In the genomic region with DNA sequence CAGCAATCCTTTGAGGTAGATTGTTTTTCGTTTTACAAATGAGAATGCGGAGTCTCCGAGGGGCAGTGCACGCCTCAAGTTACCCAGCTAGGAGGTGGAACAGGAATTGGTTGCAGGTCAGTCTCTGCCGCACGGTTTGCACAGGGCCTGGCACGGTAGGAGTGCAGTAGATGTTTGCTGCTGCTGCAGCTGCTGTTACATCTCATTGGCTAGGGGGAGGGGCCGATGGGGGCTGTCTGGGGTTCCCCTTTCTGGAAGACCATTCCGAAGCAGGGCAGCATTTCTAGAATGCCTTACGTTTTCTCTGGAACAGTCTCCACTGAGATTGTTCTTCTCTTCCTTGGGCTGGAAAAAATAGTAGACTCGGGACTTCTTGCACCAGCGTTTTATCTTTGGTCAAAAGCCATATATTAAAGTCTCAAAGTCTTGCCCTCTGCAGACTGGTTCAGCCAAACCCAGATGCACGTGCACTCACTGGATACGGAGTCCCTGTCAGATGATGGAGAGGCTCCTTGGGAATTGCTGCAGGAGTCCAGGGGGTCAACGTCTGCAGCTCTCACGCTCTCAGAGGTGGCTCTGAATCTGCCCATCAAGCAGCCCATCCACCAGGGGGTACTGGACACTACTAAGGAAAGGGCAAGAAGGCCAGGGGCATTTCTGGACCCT, we compare ENCODE assay signal across 8 cellular contexts. TPM values are rescaled to one million over a fixed set of nuclear protein-coding genes. Genes with fewer than 3 reads are reported as not detected.
DNase-seq lines count a peak whose midpoint lies in the region; ATAC-seq and TF ChIP-seq lines count a peak whose summit lies in the region.

No MANE protein-coding gene starts in this region.

- TF ChIP-seq CTCF in SK-N-SH (IDR thresholded peaks at IDR 0.05) (no peak), foreskin fibroblast (IDR thresholded peaks at IDR 0.05; ENCODE audit: low read depth, low read length) (no peak), smooth muscle cell (IDR thresholded peaks at IDR 0.05; ENCODE audit: borderline replicate concordance, insufficient read depth, poor library complexity, severe bottlenecking) (no peak)
- TF ChIP-seq CTCF in activated CD8-positive, alpha-beta T cell treated with anti-CD3 and anti-CD28 coated beads for 36 hours (IDR thresholded peaks at IDR 0.05), result no peak

- no peaks in the 10 kb centered on the region for H3K27me3 ChIP-seq in SK-N-SH (ENCODE audit: insufficient read depth)
- no peaks in the 10 kb centered on the region for H3K27me3 ChIP-seq in smooth muscle cell (ENCODE audit: low read depth)

- intact Hi-C loops in activated CD8-positive, alpha-beta T cell treated with anti-CD3 and anti-CD28 coated beads for 36 hours (cut with micrococcal nuclease), result no loop called here

- H4K20me1 ChIP-seq in SK-N-SH (ENCODE audit: insufficient read depth) (no peaks in the 10 kb centered on the region), smooth muscle cell (ENCODE audit: low read depth) (peaks cover 30% of the 10 kb centered on the region)

- no peak for TF ChIP-seq RAD21 in SK-N-SH (IDR thresholded peaks at IDR 0.05; ENCODE audit: low read length)

- H3K4me3 Mint-ChIP-seq in activated CD8-positive, alpha-beta T cell treated with anti-CD3 and anti-CD28 coated beads for 36 hours, result peak overlapping the region; percentile 85

- WGBS in SK-N-SH (ENCODE audit: low lambda C conversion rate), result 76% methylated on average over 16 of the region's 16 CpGs
- 70% methylated on average over 16 of the region's 16 CpGs for WGBS in smooth muscle cell (ENCODE audit: low lambda C conversion rate)

- H3F3A ChIP-seq in SK-N-SH (replicated peaks; ENCODE audit: insufficient read depth) (peaks cover 17% of the 10 kb centered on the region), smooth muscle cell (ENCODE audit: low read depth) (peaks cover 16% of the 10 kb centered on the region)

- CTCF ChIA-PET in SK-N-SH (lab: Yijun Ruan, JAX), result interaction anchor here (1.1 kb wide), 1 partner anchor 27 kb away, joined by 3 read pairs; no protein-coding TSS in a partner anchor
- CTCF ChIA-PET in activated CD8-positive, alpha-beta T cell treated with anti-CD3 and anti-CD28 coated beads for 36 hours (lab: Charles Lee), result interaction anchor here (0.8 kb wide), 1 partner anchor 49 kb away, joined by 3 read pairs; no protein-coding TSS in a partner anchor

- H3K4me1 ChIP-seq in SK-N-SH (ENCODE audit: control insufficient read depth in 1 of 2, insufficient read depth in 2 of 2, low read depth in 1 of 2, low read length in 1 of 2) (peaks cover 18 to 41% of the 10 kb centered on the region in 2 experiments), smooth muscle cell (ENCODE audit: low read depth) (peaks cover 12% of the 10 kb centered on the region)

- H3K36me3 ChIP-seq in SK-N-SH (replicated peaks in 1 of 2; ENCODE audit: control insufficient read depth in 1 of 2, insufficient read depth in 2 of 2, low read length in 1 of 2) (peaks cover 11 to 15% of the 10 kb centered on the region in 2 experiments), smooth muscle cell (ENCODE audit: low read depth) (peaks cover 3% of the 10 kb centered on the region)

- H3K36me3 Mint-ChIP-seq in activated CD8-positive, alpha-beta T cell treated with anti-CD3 and anti-CD28 coated beads for 36 hours (ENCODE audit: low read depth), result peaks cover 35% of the 10 kb centered on the region

- H3K79me2 ChIP-seq in SK-N-SH (ENCODE audit: insufficient read depth) (peaks cover 40% of the 10 kb centered on the region), smooth muscle cell (ENCODE audit: low read depth) (peaks cover 45% of the 10 kb centered on the region)

- no peaks in the 10 kb centered on the region for H3K27me3 Mint-ChIP-seq in activated CD8-positive, alpha-beta T cell treated with anti-CD3 and anti-CD28 coated beads for 36 hours

- H3K9me3 ChIP-seq in SK-N-SH (no peaks in the 10 kb centered on the region), smooth muscle cell (replicated peaks; ENCODE audit: low read depth) (no peaks in the 10 kb centered on the region)

- H3K9ac ChIP-seq in SK-N-SH (peak overlapping the region; percentile 72), smooth muscle cell (ENCODE audit: low read depth) (peak overlapping the region; percentile 97)

- peak overlapping the region; percentile 84 to 88 for H3K4me3 ChIP-seq in SK-N-SH (ENCODE audit: low read depth in 2 of 2, low read length in 1 of 2)
- H3K4me3 ChIP-seq in foreskin fibroblast (ENCODE audit: low read depth in 1 of 2, low read length in 2 of 2), result peak overlapping the region; percentile 76 to 88
- H3K4me3 ChIP-seq in smooth muscle cell, result peak overlapping the region; percentile 75

- DNase-seq in SK-N-SH (no peak), foreskin fibroblast (no peak), smooth muscle cell (lab: John Stamatoyannopoulos, UW; ENCODE audit: unreplicated experiment) (no peak), NCI-H187 (lab: John Stamatoyannopoulos, UW) (no peak)
- DNase-seq in activated CD8-positive, alpha-beta T cell treated with anti-CD3 and anti-CD28 coated beads for 36 hours, result peak; percentile 76

- no peaks in the 10 kb centered on the region for H3K9me3 Mint-ChIP-seq in activated CD8-positive, alpha-beta T cell treated with anti-CD3 and anti-CD28 coated beads for 36 hours

- peak overlapping the region; percentile 95 for H3K27ac Mint-ChIP-seq in activated CD8-positive, alpha-beta T cell treated with anti-CD3 and anti-CD28 coated beads for 36 hours

- no peak for TF ChIP-seq EP300 in SK-N-SH (IDR thresholded peaks at IDR 0.05; ENCODE audit: borderline replicate concordance in 1 of 2, low read depth in 1 of 2, low read length in 1 of 2)

- H3K4me2 ChIP-seq in SK-N-SH (peak overlapping the region; percentile 91), smooth muscle cell (peak overlapping the region; percentile 93)

- H3K4me1 Mint-ChIP-seq in activated CD8-positive, alpha-beta T cell treated with anti-CD3 and anti-CD28 coated beads for 36 hours (ENCODE audit: low read depth), result peaks cover 61% of the 10 kb centered on the region

- ATAC-seq in SK-N-SH treated with all-trans-retinoic acid at 6 μM for 48 hours, result no peak
- ATAC-seq in activated CD8-positive, alpha-beta T cell treated with anti-CD3 and anti-CD28 coated beads for 36 hours, result no peak
- ATAC-seq in GM18519 (IDR thresholded peaks at IDR 0.05; ENCODE audit: low FRiP score, unreplicated experiment), result no peak
- no peak for ATAC-seq in GM21723 (IDR thresholded peaks at IDR 0.05; ENCODE audit: unreplicated experiment)

- POLR2A ChIA-PET in SK-N-SH (lab: Yijun Ruan, JAX), result interaction anchor here (0.6 to 1.2 kb wide), 3 partner anchors 33 to 217 kb away, joined by 3 to 6 read pairs (median 4); partner anchors contain the start of gene GPR107
- POLR2A ChIA-PET in activated CD8-positive, alpha-beta T cell treated with anti-CD3 and anti-CD28 coated beads for 36 hours (lab: Charles Lee), result interaction anchor here (0.6 to 4.4 kb wide), 13 partner anchors 10 to 203 kb away, joined by 3 to 44 read pairs (median 4); partner anchors contain the start of gene PTGES

- H2AFZ ChIP-seq in SK-N-SH (ENCODE audit: low read depth), result no peak overlapping the region; the same call in 1 of the 2 replicates
- H2AFZ ChIP-seq in smooth muscle cell (ENCODE audit: low read depth), result no peak overlapping the region

- H3K9me2 ChIP-seq in SK-N-SH, result no peaks in the 10 kb centered on the region

- H3K27ac ChIP-seq in SK-N-SH (ENCODE audit: low read depth in 2 of 2, low read length in 1 of 2), result no peak overlapping the region
- no peak overlapping the region for H3K27ac ChIP-seq in smooth muscle cell (ENCODE audit: low read depth)

TF ChIP-seq in SK-N-SH, 30 proteins besides CTCF, POLR2A, EP300 and RAD21 (continues in another document):
- TF ChIP-seq TEAD4 (IDR thresholded peaks at IDR 0.05; ENCODE audit: borderline replicate concordance, insufficient read depth), result no peak
- no peak for TF ChIP-seq RFX5 (IDR thresholded peaks at IDR 0.05; ENCODE audit: low read length)
- no peak for TF ChIP-seq GATA2 (CRISPR knock-in tag; IDR thresholded peaks at IDR 0.05)
- TF ChIP-seq NRF1 (IDR thresholded peaks at IDR 0.05; ENCODE audit: low read depth, low read length), result no peak
- no peak for TF ChIP-seq MEF2A (IDR thresholded peaks at IDR 0.05; ENCODE audit: borderline replicate concordance, low read depth)

TF ChIP-seq in SK-N-SH treated with all-trans-retinoic acid at 6 μM for 48 hours, 23 proteins besides CTCF, POLR2A, EP300 and RAD21 (continues in another document):
- TF ChIP-seq TOX (CRISPR knock-in tag; IDR thresholded peaks at IDR 0.05; ENCODE audit: borderline replicate concordance), result no peak

RNA-seq across cellular contexts. Expression of gene USP20, which starts 1.2 kb away (rescaled TPM):
- polyA plus RNA-seq in SK-N-SH (2012; rRNA removed) (17.7 and 22.5 TPM in 2 replicates), smooth muscle cell (29.7 and 35.7 TPM in 2 replicates)
- polyA plus RNA-seq in SK-N-SH (2012; cell fraction: cytosol; rRNA removed), result 5.7 and 9.7 TPM in 2 replicates
- polyA plus RNA-seq in SK-N-SH (2012; cell fraction: nucleus; rRNA removed), result 74.9 and 88.3 TPM in 2 replicates
- 10 to 100 TPM; 55.3 to 55.9 TPM for total RNA-seq in activated CD8-positive, alpha-beta T cell treated with anti-CD3 and anti-CD28 coated beads for 36 hours
- 14.6 and 22.3 TPM in 2 replicates for total RNA-seq in smooth muscle cell

RNA-seq across cellular contexts. Expression of gene C9orf78, which starts 1.4 kb away (rescaled TPM):
- polyA plus RNA-seq in SK-N-SH (2012; rRNA removed) (59.2 and 70.8 TPM in 2 replicates), smooth muscle cell (53.8 and 78.0 TPM in 2 replicates)
- 95.1 and 121 TPM in 2 replicates for polyA plus RNA-seq in SK-N-SH (2012; cell fraction: cytosol; rRNA removed)
- 9.8 and 19.0 TPM in 2 replicates for polyA plus RNA-seq in SK-N-SH (2012; cell fraction: nucleus; rRNA removed)
- total RNA-seq in activated CD8-positive, alpha-beta T cell treated with anti-CD3 and anti-CD28 coated beads for 36 hours, result 10 to 100 TPM; 44.5 to 51.7 TPM
- total RNA-seq in smooth muscle cell, result 38.0 and 42.3 TPM in 2 replicates

RNA-seq across cellular contexts. Expression of gene TOR1A, which starts 12.5 kb away (rescaled TPM):
- polyA plus RNA-seq in SK-N-SH (2012; rRNA removed), result 85.3 and 120 TPM in 2 replicates
- polyA plus RNA-seq in SK-N-SH (2012; cell fraction: cytosol; rRNA removed), result 96.1 and 107 TPM in 2 replicates
- 41.4 and 53.5 TPM in 2 replicates for polyA plus RNA-seq in SK-N-SH (2012; cell fraction: nucleus; rRNA removed)
- 10 to 100 TPM; 31.9 to 32.4 TPM for total RNA-seq in activated CD8-positive, alpha-beta T cell treated with anti-CD3 and anti-CD28 coated beads for 36 hours
- 38.8 and 46.1 TPM in 2 replicates for total RNA-seq in smooth muscle cell
- 38.5 and 43.1 TPM in 2 replicates for polyA plus RNA-seq in smooth muscle cell

RNA-seq across cellular contexts. Expression of gene TOR1B, which starts 33.5 kb away (rescaled TPM):
- polyA plus RNA-seq in SK-N-SH (2012; rRNA removed), result 37.4 and 50.2 TPM in 2 replicates
- 38.1 and 42.5 TPM in 2 replicates for polyA plus RNA-seq in SK-N-SH (2012; cell fraction: cytosol; rRNA removed)
- 42.4 and 57.4 TPM in 2 replicates for polyA plus RNA-seq in SK-N-SH (2012; cell fraction: nucleus; rRNA removed)
- 10 to 100 TPM; 18.5 to 19.8 TPM for total RNA-seq in activated CD8-positive, alpha-beta T cell treated with anti-CD3 and anti-CD28 coated beads for 36 hours
- 43.4 and 60.0 TPM in 2 replicates for total RNA-seq in smooth muscle cell
- 10.3 and 13.8 TPM in 2 replicates for polyA plus RNA-seq in smooth muscle cell
